In the genomic region with DNA sequence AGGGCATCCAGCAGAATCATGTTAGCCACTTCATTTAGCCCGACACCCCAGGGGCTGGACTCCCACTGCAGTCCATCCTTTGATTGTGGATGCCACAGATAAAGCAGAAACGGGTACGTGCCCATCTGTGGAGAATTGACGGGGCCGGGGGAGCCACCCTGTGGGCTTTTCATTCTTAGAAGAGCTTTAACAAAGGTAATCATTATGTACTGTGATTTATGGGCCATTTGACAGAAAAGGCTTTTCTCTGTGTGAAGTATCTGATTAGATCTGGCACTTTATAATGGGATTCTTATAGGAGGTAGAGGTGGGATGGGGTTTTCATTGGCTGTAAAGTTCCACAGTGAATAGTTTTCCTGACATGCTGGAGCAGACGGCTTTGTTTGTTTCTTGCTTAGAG, we compare ENCODE assay signal across 18 cellular contexts.
A peak's percentile ranks its signal among the peaks of the same experiment; 100 is the strongest.
DNase-seq lines count a peak whose midpoint lies in the region; ATAC-seq lines count a peak whose summit lies in the region.
"Had no signal": no experiment of that assay in that cellular context is flagged by ENCODE, and none has a peak within 500 bp of the region (broad histone marks: within the 10 kb centered on the region; RNA-seq: fewer than 3 reads in every experiment).

No MANE protein-coding gene starts in this region.

- no peak for ATAC-seq in GM18907 (IDR thresholded peaks at IDR 0.05; ENCODE audit: unreplicated experiment)
- no peak for ATAC-seq in HG03280 (IDR thresholded peaks at IDR 0.05; ENCODE audit: unreplicated experiment)

- DNase-seq in COR-L47 (lab: John Stamatoyannopoulos, UW) (peak; percentile 37), NCI-H1417 (lab: John Stamatoyannopoulos, UW) (peak in 2 of 3 experiments; percentile 82 to 97), NCI-H345 treated with DMSO at 0.1 percent for 48 hours (lab: John Stamatoyannopoulos, UW; ENCODE audit: unreplicated experiment) (peak; percentile 25), foreskin melanocyte (peak; percentile 7), SIG-M5 treated with dmso at 0.1 percent for 504 hours (lab: John Stamatoyannopoulos, UW; ENCODE audit: unreplicated experiment) (no peak)
- DNase-seq: ACHN, DMS 273 treated with DMSO at 0.1 percent for 48 hours, DND-41, H7, Karpas-422, NCI-H1048, NCI-H187 treated with DMSO at 0.1 percent for 48 hours, NCI-H446, NCI-H526 treated with DMSO at 0.1 percent for 48 hours, OCI-M1, Right ventricle myocardium superior had no signal
